Comparison of ENCODE assay signal across 1 cellular context in the genomic region with DNA sequence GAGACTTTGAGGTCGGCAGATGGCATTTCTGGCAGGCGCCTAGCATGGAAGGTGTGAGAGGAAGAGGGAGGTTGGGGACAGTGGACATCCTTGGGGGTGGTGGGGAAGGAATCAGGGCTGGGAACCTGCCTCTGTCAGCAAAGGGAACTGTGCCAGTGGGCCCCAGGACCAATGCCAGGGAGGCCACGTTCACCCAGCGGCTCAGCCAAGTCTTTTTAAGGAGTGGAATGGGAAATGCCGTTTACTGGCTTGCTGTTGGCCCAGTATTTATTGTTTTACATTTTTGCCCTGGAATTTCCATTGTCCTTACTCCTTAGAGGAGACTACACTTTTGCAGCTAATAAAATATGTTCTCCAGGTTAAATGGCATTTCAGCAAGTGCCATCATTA.
TF ChIP-seq lines count a peak whose summit lies in the region.

No MANE protein-coding gene starts in this region.

TF ChIP-seq in GM23338, 12 proteins besides CTCF, POLR2A, EP300 and RAD21 (continued from another document):
- TF ChIP-seq, protein P1, sequence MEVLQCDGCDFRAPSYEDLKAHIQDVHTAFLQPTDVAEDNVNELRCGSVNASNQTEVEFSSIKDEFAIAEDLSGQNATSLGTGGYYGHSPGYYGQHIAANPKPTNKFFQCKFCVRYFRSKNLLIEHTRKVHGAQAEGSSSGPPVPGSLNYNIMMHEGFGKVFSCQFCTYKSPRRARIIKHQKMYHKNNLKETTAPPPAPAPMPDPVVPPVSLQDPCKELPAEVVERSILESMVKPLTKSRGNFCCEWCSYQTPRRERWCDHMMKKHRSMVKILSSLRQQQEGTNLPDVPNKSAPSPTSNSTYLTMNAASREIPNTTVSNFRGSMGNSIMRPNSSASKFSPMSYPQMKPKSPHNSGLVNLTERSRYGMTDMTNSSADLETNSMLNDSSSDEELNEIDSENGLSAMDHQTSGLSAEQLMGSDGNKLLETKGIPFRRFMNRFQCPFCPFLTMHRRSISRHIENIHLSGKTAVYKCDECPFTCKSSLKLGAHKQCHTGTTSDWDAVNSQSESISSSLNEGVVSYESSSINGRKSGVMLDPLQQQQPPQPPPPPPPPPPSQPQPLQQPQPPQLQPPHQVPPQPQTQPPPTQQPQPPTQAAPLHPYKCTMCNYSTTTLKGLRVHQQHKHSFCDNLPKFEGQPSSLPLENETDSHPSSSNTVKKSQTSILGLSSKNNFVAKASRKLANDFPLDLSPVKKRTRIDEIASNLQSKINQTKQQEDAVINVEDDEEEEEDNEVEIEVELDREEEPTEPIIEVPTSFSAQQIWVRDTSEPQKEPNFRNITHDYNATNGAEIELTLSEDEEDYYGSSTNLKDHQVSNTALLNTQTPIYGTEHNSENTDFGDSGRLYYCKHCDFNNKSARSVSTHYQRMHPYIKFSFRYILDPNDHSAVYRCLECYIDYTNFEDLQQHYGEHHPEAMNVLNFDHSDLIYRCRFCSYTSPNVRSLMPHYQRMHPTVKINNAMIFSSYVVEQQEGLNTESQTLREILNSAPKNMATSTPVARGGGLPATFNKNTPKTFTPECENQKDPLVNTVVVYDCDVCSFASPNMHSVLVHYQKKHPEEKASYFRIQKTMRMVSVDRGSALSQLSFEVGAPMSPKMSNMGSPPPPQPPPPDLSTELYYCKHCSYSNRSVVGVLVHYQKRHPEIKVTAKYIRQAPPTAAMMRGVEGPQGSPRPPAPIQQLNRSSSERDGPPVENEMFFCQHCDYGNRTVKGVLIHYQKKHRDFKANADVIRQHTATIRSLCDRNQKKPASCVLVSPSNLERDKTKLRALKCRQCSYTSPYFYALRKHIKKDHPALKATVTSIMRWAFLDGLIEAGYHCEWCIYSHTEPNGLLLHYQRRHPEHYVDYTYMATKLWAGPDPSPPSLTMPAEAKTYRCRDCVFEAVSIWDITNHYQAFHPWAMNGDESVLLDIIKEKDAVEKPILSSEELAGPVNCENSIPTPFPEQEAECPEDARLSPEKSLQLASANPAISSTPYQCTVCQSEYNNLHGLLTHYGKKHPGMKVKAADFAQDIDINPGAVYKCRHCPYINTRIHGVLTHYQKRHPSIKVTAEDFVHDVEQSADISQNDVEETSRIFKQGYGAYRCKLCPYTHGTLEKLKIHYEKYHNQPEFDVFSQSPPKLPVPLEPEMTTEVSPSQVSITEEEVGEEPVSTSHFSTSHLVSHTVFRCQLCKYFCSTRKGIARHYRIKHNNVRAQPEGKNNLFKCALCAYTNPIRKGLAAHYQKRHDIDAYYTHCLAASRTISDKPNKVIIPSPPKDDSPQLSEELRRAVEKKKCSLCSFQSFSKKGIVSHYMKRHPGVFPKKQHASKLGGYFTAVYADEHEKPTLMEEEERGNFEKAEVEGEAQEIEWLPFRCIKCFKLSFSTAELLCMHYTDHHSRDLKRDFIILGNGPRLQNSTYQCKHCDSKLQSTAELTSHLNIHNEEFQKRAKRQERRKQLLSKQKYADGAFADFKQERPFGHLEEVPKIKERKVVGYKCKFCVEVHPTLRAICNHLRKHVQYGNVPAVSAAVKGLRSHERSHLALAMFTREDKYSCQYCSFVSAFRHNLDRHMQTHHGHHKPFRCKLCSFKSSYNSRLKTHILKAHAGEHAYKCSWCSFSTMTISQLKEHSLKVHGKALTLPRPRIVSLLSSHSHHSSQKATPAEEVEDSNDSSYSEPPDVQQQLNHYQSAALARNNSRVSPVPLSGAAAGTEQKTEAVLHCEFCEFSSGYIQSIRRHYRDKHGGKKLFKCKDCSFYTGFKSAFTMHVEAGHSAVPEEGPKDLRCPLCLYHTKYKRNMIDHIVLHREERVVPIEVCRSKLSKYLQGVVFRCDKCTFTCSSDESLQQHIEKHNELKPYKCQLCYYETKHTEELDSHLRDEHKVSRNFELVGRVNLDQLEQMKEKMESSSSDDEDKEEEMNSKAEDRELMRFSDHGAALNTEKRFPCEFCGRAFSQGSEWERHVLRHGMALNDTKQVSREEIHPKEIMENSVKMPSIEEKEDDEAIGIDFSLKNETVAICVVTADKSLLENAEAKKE (CRISPR knock-in tag; IDR thresholded peaks at IDR 0.05), result no peak
- no peak for TF ChIP-seq NANOG (IDR thresholded peaks at IDR 0.05; ENCODE audit: borderline replicate concordance)
- TF ChIP-seq, protein P2, sequence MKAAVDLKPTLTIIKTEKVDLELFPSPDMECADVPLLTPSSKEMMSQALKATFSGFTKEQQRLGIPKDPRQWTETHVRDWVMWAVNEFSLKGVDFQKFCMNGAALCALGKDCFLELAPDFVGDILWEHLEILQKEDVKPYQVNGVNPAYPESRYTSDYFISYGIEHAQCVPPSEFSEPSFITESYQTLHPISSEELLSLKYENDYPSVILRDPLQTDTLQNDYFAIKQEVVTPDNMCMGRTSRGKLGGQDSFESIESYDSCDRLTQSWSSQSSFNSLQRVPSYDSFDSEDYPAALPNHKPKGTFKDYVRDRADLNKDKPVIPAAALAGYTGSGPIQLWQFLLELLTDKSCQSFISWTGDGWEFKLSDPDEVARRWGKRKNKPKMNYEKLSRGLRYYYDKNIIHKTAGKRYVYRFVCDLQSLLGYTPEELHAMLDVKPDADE (IDR thresholded peaks at IDR 0.05), result no peak
- TF ChIP-seq, protein P3, sequence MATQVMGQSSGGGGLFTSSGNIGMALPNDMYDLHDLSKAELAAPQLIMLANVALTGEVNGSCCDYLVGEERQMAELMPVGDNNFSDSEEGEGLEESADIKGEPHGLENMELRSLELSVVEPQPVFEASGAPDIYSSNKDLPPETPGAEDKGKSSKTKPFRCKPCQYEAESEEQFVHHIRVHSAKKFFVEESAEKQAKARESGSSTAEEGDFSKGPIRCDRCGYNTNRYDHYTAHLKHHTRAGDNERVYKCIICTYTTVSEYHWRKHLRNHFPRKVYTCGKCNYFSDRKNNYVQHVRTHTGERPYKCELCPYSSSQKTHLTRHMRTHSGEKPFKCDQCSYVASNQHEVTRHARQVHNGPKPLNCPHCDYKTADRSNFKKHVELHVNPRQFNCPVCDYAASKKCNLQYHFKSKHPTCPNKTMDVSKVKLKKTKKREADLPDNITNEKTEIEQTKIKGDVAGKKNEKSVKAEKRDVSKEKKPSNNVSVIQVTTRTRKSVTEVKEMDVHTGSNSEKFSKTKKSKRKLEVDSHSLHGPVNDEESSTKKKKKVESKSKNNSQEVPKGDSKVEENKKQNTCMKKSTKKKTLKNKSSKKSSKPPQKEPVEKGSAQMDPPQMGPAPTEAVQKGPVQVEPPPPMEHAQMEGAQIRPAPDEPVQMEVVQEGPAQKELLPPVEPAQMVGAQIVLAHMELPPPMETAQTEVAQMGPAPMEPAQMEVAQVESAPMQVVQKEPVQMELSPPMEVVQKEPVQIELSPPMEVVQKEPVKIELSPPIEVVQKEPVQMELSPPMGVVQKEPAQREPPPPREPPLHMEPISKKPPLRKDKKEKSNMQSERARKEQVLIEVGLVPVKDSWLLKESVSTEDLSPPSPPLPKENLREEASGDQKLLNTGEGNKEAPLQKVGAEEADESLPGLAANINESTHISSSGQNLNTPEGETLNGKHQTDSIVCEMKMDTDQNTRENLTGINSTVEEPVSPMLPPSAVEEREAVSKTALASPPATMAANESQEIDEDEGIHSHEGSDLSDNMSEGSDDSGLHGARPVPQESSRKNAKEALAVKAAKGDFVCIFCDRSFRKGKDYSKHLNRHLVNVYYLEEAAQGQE (IDR thresholded peaks at IDR 0.05; ENCODE audit: unreplicated experiment), result no peak
- no peak for TF ChIP-seq POLR2AphosphoS5 (IDR thresholded peaks at IDR 0.05; ENCODE audit: low read depth)
TF ChIP-seq in GM23338: peak in this region for 0.
